ENCODE assay signal across 2 cellular contexts in genomic region chr10:116683061-116683601, GRCh38.
TF ChIP-seq lines count a peak whose summit lies in the region.

No MANE protein-coding gene starts in this region.

TF ChIP-seq in A549, 52 proteins besides CTCF, POLR2A, EP300 and RAD21:
- no peak for TF ChIP-seq EHF (CRISPR knock-in tag; IDR thresholded peaks at IDR 0.05)
- no peak for TF ChIP-seq BHLHE40 (IDR thresholded peaks at IDR 0.05; ENCODE audit: low read depth, low read length)
- TF ChIP-seq SREBF2 (IDR thresholded peaks at IDR 0.05) = no peak
- TF ChIP-seq NFE2L2 (conservative IDR thresholded peaks at IDR 0.05; ENCODE audit: low read length) = peak; percentile 85
- TF ChIP-seq MAFK (IDR thresholded peaks at IDR 0.05; ENCODE audit: partially characterized antibody) = peak; percentile 79

TF ChIP-seq in IMR-90, 13 proteins besides CTCF, POLR2A, EP300 and RAD21:
- peak; percentile 38; the same call in 1 of the 2 replicates for TF ChIP-seq MAFK (IDR thresholded peaks at IDR 0.05; ENCODE audit: low read depth, low read length)
- no peak for TF ChIP-seq MXI1 (IDR thresholded peaks at IDR 0.05; ENCODE audit: borderline replicate concordance, low read depth, low read length)
- TF ChIP-seq RCOR1 (IDR thresholded peaks at IDR 0.05; ENCODE audit: insufficient replicate concordance, low read length) = no peak
- TF ChIP-seq MAZ (IDR thresholded peaks at IDR 0.05; ENCODE audit: borderline replicate concordance, low read depth, low read length) = no peak
- TF ChIP-seq NFE2L2 (IDR thresholded peaks at IDR 0.05; ENCODE audit: low read depth, low read length) = peak; percentile 90
- no peak for TF ChIP-seq RFX5 (IDR thresholded peaks at IDR 0.05; ENCODE audit: low read depth, low read length)
